Comparison of ENCODE assay signal across 22 cellular contexts in the genomic region with DNA sequence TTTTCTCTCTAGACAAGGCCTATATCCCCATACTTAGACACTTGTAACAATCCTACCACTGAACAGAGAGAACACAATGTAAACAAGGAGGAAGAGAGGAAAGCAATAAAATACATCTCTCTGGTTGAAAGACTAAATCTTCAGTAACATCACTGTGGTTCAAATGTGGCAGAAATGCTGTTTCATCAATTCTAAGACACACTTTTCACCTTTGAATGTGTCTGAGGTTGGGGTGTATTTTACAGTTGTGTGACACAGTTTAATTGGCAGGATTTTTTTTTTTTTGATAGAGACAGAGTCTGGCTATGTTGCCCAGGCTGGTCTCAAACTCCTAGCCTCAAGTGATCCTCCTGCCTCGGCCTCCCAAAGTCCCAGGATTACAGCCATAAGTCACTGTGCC.
DNase-seq lines count a peak whose midpoint lies in the region; ATAC-seq, FAIRE-seq and TF ChIP-seq lines count a peak whose summit lies in the region.
"Had no signal": no experiment of that assay in that cellular context is flagged by ENCODE, and none has a peak within 500 bp of the region (broad histone marks: within the 10 kb centered on the region; RNA-seq: fewer than 3 reads in every experiment).

No MANE protein-coding gene starts in this region.

- H3K4me2 ChIP-seq in SK-N-SH, result no peak overlapping the region; the same call in 1 of the 2 replicates
- no peak overlapping the region for H3K4me2 ChIP-seq in A549
- no peak overlapping the region for H3K4me2 ChIP-seq in K562 (ENCODE audit: insufficient read depth, low read length)

- no TSS peak for BruUV-seq in K562 (replicated peaks; lab: Mats Ljungman, UMichigan)
- no TSS peak for BruUV-seq in A673 (replicated peaks; lab: Mats Ljungman, UMichigan)

- no peaks in the 10 kb centered on the region for H3K27me3 Mint-ChIP-seq in naive thymus-derived CD4-positive, alpha-beta T cell
- H3K27me3 Mint-ChIP-seq: CD8-positive, alpha-beta memory T cell had no signal

- peaks cover 9% of the 10 kb centered on the region for H3F3A ChIP-seq in SK-N-SH (replicated peaks; ENCODE audit: insufficient read depth)

- in situ Hi-C loops in K562 (cut with MboI), result no loop called here

- no peak for DNase-seq in SK-N-SH
- no peak for DNase-seq in A549 (ENCODE audit: low read depth in 1 of 2, low spot score in 1 of 2)
- DNase-seq in K562 (ENCODE audit: extremely low read depth in 1 of 4, low spot score in 3 of 4), result no peak
- no peak for DNase-seq in naive thymus-derived CD4-positive, alpha-beta T cell
- no peak for DNase-seq in GM20000 (ENCODE audit: low spot score)
- no peak for DNase-seq in A673 (ENCODE audit: low spot score)
- no peak for DNase-seq in GM12891 (ENCODE audit: insufficient read length, low spot score)
- DNase-seq: AML-193; CD8-positive, alpha-beta memory T cell; cortex of kidney; GF-D8 had no signal

- H3K27me3 ChIP-seq in SK-N-SH (ENCODE audit: insufficient read depth) (no peaks in the 10 kb centered on the region), K562 (ENCODE audit: control insufficient read depth in 2 of 2, insufficient read depth in 2 of 2, low read length in 2 of 2) (no peaks in the 10 kb centered on the region), A673 (replicated peaks; ENCODE audit: insufficient read depth, low read depth, low read length, poor library complexity) (no peaks in the 10 kb centered on the region)
- no peaks in the 10 kb centered on the region for H3K27me3 ChIP-seq in naive thymus-derived CD4-positive, alpha-beta T cell (ENCODE audit: control insufficient read depth in 2 of 2, insufficient read depth in 2 of 2, low read length in 2 of 2)
- H3K27me3 ChIP-seq: breast epithelium, testis had no signal

- 96% methylated on average over 1 of the region's 1 CpG for WGBS in SK-N-SH (ENCODE audit: low lambda C conversion rate)
- 100% methylated on average over 1 of the region's 1 CpG for WGBS in A549 (ENCODE audit: missing lambda C conversion rate)
- 85% methylated on average over 1 of the region's 1 CpG for WGBS in K562 (ENCODE audit: insufficient coverage, low coverage, missing lambda C conversion rate)

- no peak overlapping the region for H3K4me3 Mint-ChIP-seq in naive thymus-derived CD4-positive, alpha-beta T cell
- H3K4me3 Mint-ChIP-seq: CD8-positive, alpha-beta memory T cell; nephron had no signal

- H3K9ac ChIP-seq in SK-N-SH (no peak overlapping the region), K562 (ENCODE audit: insufficient read depth in 1 of 2, low read depth in 2 of 2, low read length in 2 of 2) (no peak overlapping the region)

- H3K27ac ChIP-seq in SK-N-SH (ENCODE audit: low read depth in 2 of 2, low read length in 1 of 2) (peak overlapping the region; percentile 52 to 96; a peak in 3 of 4 replicates), A549 (no peak overlapping the region), K562 (ENCODE audit: extremely low read depth, low read depth, low read length) (no peak overlapping the region), A673 (ENCODE audit: low read depth, low read length, poor library complexity, severe bottlenecking) (no peak overlapping the region)
- H3K27ac ChIP-seq in naive thymus-derived CD4-positive, alpha-beta T cell (ENCODE audit: low read depth, low read length), result no peak overlapping the region
- H3K27ac ChIP-seq: 22Rv1, breast epithelium, HL-60, prostate gland, testis had no signal

- H3K27ac Mint-ChIP-seq in naive thymus-derived CD4-positive, alpha-beta T cell, result peak overlapping the region in 6 of 9 donors; percentile 0 to 34 (median 24)
- H3K27ac Mint-ChIP-seq: activated T-helper 2 cell treated with anti-CD3 and anti-CD28 coated beads, Interferon-gamma antibody, Interleukin-2, Interleukin-4, amounts not matched to agents 10 μg/mL and 5 μg/mL and 100 μg/mL, durations not matched to agents 14 hours and 24 hours and 36 hours had no signal

- H3K79me2 ChIP-seq in SK-N-SH (ENCODE audit: insufficient read depth) (peaks cover 70% of the 10 kb centered on the region), K562 (ENCODE audit: control insufficient read depth, insufficient read depth, low read length) (peaks cover 29% of the 10 kb centered on the region)

- TF ChIP-seq RAD21 in SK-N-SH (IDR thresholded peaks at IDR 0.05; ENCODE audit: low read length), result no peak
- TF ChIP-seq RAD21 in A549 (conservative IDR thresholded peaks at IDR 0.05 in 1 of 2, IDR thresholded peaks at IDR 0.05 in 1 of 2), result no peak
- no peak for TF ChIP-seq RAD21 in K562 (CRISPR knock-in tag; conservative IDR thresholded peaks at IDR 0.05 in 1 of 2, IDR thresholded peaks at IDR 0.05 in 1 of 2)

- H3K4me3 ChIP-seq in SK-N-SH (ENCODE audit: low read depth in 2 of 2, low read length in 1 of 2) (no peak overlapping the region), A549 (no peak overlapping the region), K562 (no peak overlapping the region), A673 (ENCODE audit: low read depth, low read length, poor library complexity, severe bottlenecking) (no peak overlapping the region)
- H3K4me3 ChIP-seq in naive thymus-derived CD4-positive, alpha-beta T cell (ENCODE audit: low read length), result no peak overlapping the region
- H3K4me3 ChIP-seq: breast epithelium, HAP-1, prostate gland, testis had no signal

- H3K9me2 ChIP-seq in SK-N-SH, result no peaks in the 10 kb centered on the region

- H3K9me3 ChIP-seq in SK-N-SH, result no peaks in the 10 kb centered on the region
- no peaks in the 10 kb centered on the region for H3K9me3 ChIP-seq in A549
- no peaks in the 10 kb centered on the region for H3K9me3 ChIP-seq in K562 (replicated peaks; ENCODE audit: control insufficient read depth, insufficient read depth, low read depth, low read length)
- H3K9me3 ChIP-seq in naive thymus-derived CD4-positive, alpha-beta T cell (ENCODE audit: control insufficient read depth in 2 of 3, low read length in 3 of 3), result no peaks in the 10 kb centered on the region
- no peaks in the 10 kb centered on the region for H3K9me3 ChIP-seq in A673 (ENCODE audit: low read depth, low read length, poor library complexity, severe bottlenecking)
- H3K9me3 ChIP-seq: breast epithelium, HAP-1, prostate gland, testis had no signal

- FAIRE-seq in A549 (lab: Jason Lieb, UNC) (no peak), K562 (lab: Jason Lieb, UNC) (no peak), GM12891 (lab: Jason Lieb, UNC) (no peak)
- FAIRE-seq: endometrium, RCC 7860 had no signal

- POLR2A ChIA-PET in SK-N-SH (lab: Yijun Ruan, JAX) (interaction anchor here (0.8 to 1.1 kb wide), 2 partner anchors 11 to 80 kb away, joined by 3 read pairs; a partner anchor contains a TSS), A549 (lab: Yijun Ruan, JAX) (no interaction called here), K562 (lab: Yijun Ruan, JAX) (interaction anchor here (1.1 kb wide), 1 partner anchor 14 kb away, joined by 3 read pairs; no protein-coding TSS in a partner anchor), A673 (lab: Charles Lee; ENCODE audit: low non-redundant PET) (no interaction called here)
- POLR2A ChIA-PET in naive thymus-derived CD4-positive, alpha-beta T cell (lab: Charles Lee), result no interaction called here

- no peak overlapping the region for H2AFZ ChIP-seq in SK-N-SH (ENCODE audit: low read depth)
- no peak overlapping the region for H2AFZ ChIP-seq in K562 (ENCODE audit: low read depth, low read length)

- ATAC-seq in SK-N-SH treated with all-trans-retinoic acid at 6 μM for 48 hours (no peak), A549 (no peak), K562 (no peak)
- ATAC-seq in naive thymus-derived CD4-positive, alpha-beta T cell, result no peak

- intact Hi-C loops in K562 (cut with micrococcal nuclease), result no loop called here
- intact Hi-C loops in naive thymus-derived CD4-positive, alpha-beta T cell (cut with micrococcal nuclease), result no loop called here
- intact Hi-C loops in A673 (cut with micrococcal nuclease; ENCODE audit: unreplicated experiment), result loop anchor here (2.0 kb wide), 1 partner anchor 20 kb away; no protein-coding TSS in a partner anchor

- H4K20me1 ChIP-seq in SK-N-SH (ENCODE audit: insufficient read depth) (peaks cover 31% of the 10 kb centered on the region), K562 (replicated peaks; ENCODE audit: control insufficient read depth, insufficient read depth, low read length) (0 out of 2 replicates have a peak, but pooled peaks cover 6% of the 10 kb centered on the region)

- peaks cover 4 to 24% (median 20%) of the 10 kb centered on the region in 7 donors for H3K4me1 Mint-ChIP-seq in naive thymus-derived CD4-positive, alpha-beta T cell

- CTCF ChIA-PET in SK-N-SH (lab: Yijun Ruan, JAX), result interaction anchor here (0.7 to 3.4 kb wide), 9 partner anchors 10 to 147 kb away, joined by 3 to 20 read pairs (median 6); a partner anchor contains a TSS
- CTCF ChIA-PET in A549 (lab: Yijun Ruan, JAX), result interaction anchor here (0.7 to 1.4 kb wide), 3 partner anchors 13 to 126 kb away, joined by 4 to 5 read pairs (median 5); no protein-coding TSS in a partner anchor
- CTCF ChIA-PET in K562 (lab: Yijun Ruan, JAX; ENCODE audit: low intra/inter-chr PET ratio), result no interaction called here
- CTCF ChIA-PET in naive thymus-derived CD4-positive, alpha-beta T cell (lab: Charles Lee), result no interaction called here
- CTCF ChIA-PET in A673 (lab: Charles Lee), result interaction anchor here (1.1 kb wide), 1 partner anchor 15 kb away, joined by 4 read pairs; no protein-coding TSS in a partner anchor

- peaks cover 16 to 26% of the 10 kb centered on the region in 2 experiments; a peak in 3 of 4 replicates for H3K4me1 ChIP-seq in SK-N-SH (ENCODE audit: control insufficient read depth in 1 of 2, insufficient read depth in 2 of 2, low read depth in 1 of 2, low read length in 1 of 2)
- H3K4me1 ChIP-seq in A549, result peaks cover 7% of the 10 kb centered on the region; the same call in 1 of the 3 replicates
- H3K4me1 ChIP-seq in K562 (replicated peaks in 1 of 2; ENCODE audit: control insufficient read depth in 2 of 2, insufficient read depth in 2 of 2, low read length in 2 of 2), result peaks cover 5 to 15% of the 10 kb centered on the region in 2 experiments; a peak in 2 of 5 replicates
- H3K4me1 ChIP-seq in naive thymus-derived CD4-positive, alpha-beta T cell (ENCODE audit: control insufficient read depth in 2 of 2, insufficient read depth in 2 of 2, low read length in 2 of 2), result no peaks in the 10 kb centered on the region
- H3K4me1 ChIP-seq in A673 (ENCODE audit: insufficient read depth, low read length, poor library complexity, severe bottlenecking), result peaks cover 12% of the 10 kb centered on the region
- H3K4me1 ChIP-seq: breast epithelium, HAP-1 had no signal

- H3K36me3 Mint-ChIP-seq in naive thymus-derived CD4-positive, alpha-beta T cell, result peaks cover 0 to 13% (median 4%) of the 10 kb centered on the region in 5 donors

- TF ChIP-seq EP300 in SK-N-SH (IDR thresholded peaks at IDR 0.05; ENCODE audit: borderline replicate concordance in 1 of 2, low read depth in 1 of 2, low read length in 1 of 2) (no peak), A549 (IDR thresholded peaks at IDR 0.05) (no peak), K562 (IDR thresholded peaks at IDR 0.05; ENCODE audit: low read length) (no peak)

- H3K9me1 ChIP-seq in K562 (ENCODE audit: control insufficient read depth, insufficient read depth, low read length), result no peaks in the 10 kb centered on the region

- peaks cover 0 to 8% of the 10 kb centered on the region in 2 experiments for H3K36me3 ChIP-seq in SK-N-SH (replicated peaks in 1 of 2; ENCODE audit: control insufficient read depth in 1 of 2, insufficient read depth in 2 of 2, low read length in 1 of 2)
- peaks cover 8% of the 10 kb centered on the region; the same call in 2 of the 3 replicates for H3K36me3 ChIP-seq in K562 (ENCODE audit: control insufficient read depth, insufficient read depth, low read length)
- H3K36me3 ChIP-seq in naive thymus-derived CD4-positive, alpha-beta T cell (ENCODE audit: control insufficient read depth in 2 of 3, insufficient read depth in 3 of 3, low read length in 3 of 3), result peaks cover 0 to 9% (median 0%) of the 10 kb centered on the region in 3 experiments
- no peaks in the 10 kb centered on the region for H3K36me3 ChIP-seq in A673 (ENCODE audit: insufficient read depth, low read length, poor library complexity, severe bottlenecking)
- H3K36me3 ChIP-seq: breast epithelium, HAP-1, prostate gland had no signal

- H3K9me3 Mint-ChIP-seq in naive thymus-derived CD4-positive, alpha-beta T cell, result no peaks in the 10 kb centered on the region
- H3K9me3 Mint-ChIP-seq: activated T-helper 2 cell treated with anti-CD3 and anti-CD28 coated beads, Interferon-gamma antibody, Interleukin-2, Interleukin-4, amounts not matched to agents 10 μg/mL and 5 μg/mL and 100 μg/mL, durations not matched to agents 14 hours and 24 hours and 36 hours; CD8-positive, alpha-beta memory T cell; nephron had no signal

- TF ChIP-seq CTCF in SK-N-SH (IDR thresholded peaks at IDR 0.05) (no peak), A549 (IDR thresholded peaks at IDR 0.05) (no peak), K562 (IDR thresholded peaks at IDR 0.05 in 2 of 3, conservative IDR thresholded peaks at IDR 0.05 in 1 of 3; ENCODE audit: insufficient read depth in 2 of 3, low read depth in 1 of 3, low read length in 3 of 3) (no peak), GM20000 (IDR thresholded peaks at IDR 0.05; ENCODE audit: extremely low read depth, missing control alignments) (no peak), A673 (conservative IDR thresholded peaks at IDR 0.05; ENCODE audit: low read depth, low read length) (no peak)

- TF ChIP-seq POLR2A in A549 (IDR thresholded peaks at IDR 0.05; ENCODE audit: low read length) (no peak), K562 (conservative IDR thresholded peaks at IDR 0.05) (no peak), GM12891 (IDR thresholded peaks at IDR 0.05; ENCODE audit: low read depth, low read length) (no peak)

Comparison
In these comparisons a context has a peak if more than half of its experiments do, and no peak if none do; other contexts are left out.
1. H3K27ac ChIP-seq: peak in SK-N-SH (2 of 2); none in A549 (0 of 2), K562 (single experiment), naive thymus-derived CD4-positive, alpha-beta T cell (single experiment) and A673 (single experiment).
2. CTCF ChIA-PET loops: an anchor here in SK-N-SH (0.7 to 3.4 kb wide), A549 (0.7 to 1.4 kb wide) and A673 (1.1 kb wide); none called in K562 and naive thymus-derived CD4-positive, alpha-beta T cell.
3. POLR2A ChIA-PET loops: an anchor here in SK-N-SH (0.8 to 1.1 kb wide) and K562 (1.1 kb wide); none called in A549, naive thymus-derived CD4-positive, alpha-beta T cell and A673.